8 cellular contexts compared by ENCODE assay signal in genomic region chr9:133478851-133479711, GRCh38. TPM values are rescaled to one million over a fixed set of nuclear protein-coding genes. Genes with fewer than 3 reads are reported as not detected.
DNase-seq lines count a peak whose midpoint lies in the region; ATAC-seq and TF ChIP-seq lines count a peak whose summit lies in the region.

SLC2A6 (minus strand) TSS chr9:133479099; CDS start chr9:133479059, 40 bp downstream.

- peaks cover 0 to 3% (median 0%) of the 10 kb centered on the region in 7 donors for H3K9me3 Mint-ChIP-seq in CD14-positive monocyte

- peak within 1 kb of the TSS; percentile 49 for H3K4me3 ChIP-seq in lung

- peak; percentile 91 for ATAC-seq in GM19351 (IDR thresholded peaks at IDR 0.05; ENCODE audit: unreplicated experiment)
- peak; percentile 87 for ATAC-seq in HG03460 (IDR thresholded peaks at IDR 0.05; ENCODE audit: unreplicated experiment)
- peak; percentile 94 for ATAC-seq in lung (ENCODE audit: insufficient read depth, low FRiP score)

- 0% methylated on average over 81 to 84 of the region's 84 CpGs for WGBS in lung, 2 donors

- H3K36me3 Mint-ChIP-seq in CD14-positive monocyte: peaks cover 14 to 25% of the 10 kb centered on the region in 2 donors

- H3K36me3 ChIP-seq in lung (ENCODE audit: control insufficient read depth in 2 of 2, insufficient read depth in 2 of 2, low read length in 2 of 2): peaks cover 0 to 2% of the 10 kb centered on the region in 2 donors

- H3K4me1 ChIP-seq in lung (ENCODE audit: control insufficient read depth in 2 of 2, insufficient read depth in 2 of 2, low read length in 2 of 2): peaks cover 0 to 10% of the 10 kb centered on the region in 2 donors

- H3K27me3 ChIP-seq in lung (ENCODE audit: control insufficient read depth, insufficient read depth): no peaks in the 10 kb centered on the region

- TF ChIP-seq CTCF in CD14-positive monocyte (IDR thresholded peaks at IDR 0.05): no peak
- no peak for TF ChIP-seq CTCF in lung (IDR thresholded peaks at IDR 0.05; ENCODE audit: control extremely low read depth, extremely low read depth)

- peak within 1 kb of the TSS; percentile 84 to 92 for H3K4me3 Mint-ChIP-seq in CD14-positive monocyte

- peaks cover 44% of the 10 kb centered on the region for H3K4me1 Mint-ChIP-seq in CD14-positive monocyte

- no peaks in the 10 kb centered on the region for H3K9me3 ChIP-seq in lung (ENCODE audit: control insufficient read depth in 2 of 2, insufficient read depth in 1 of 2, low read length in 1 of 2)

- peak within 1 kb of the TSS; percentile 78 to 99 (median 95) for H3K27ac Mint-ChIP-seq in CD14-positive monocyte

- peak within 1 kb of the TSS; percentile 37 to 71 for H3K27ac ChIP-seq in lung (ENCODE audit: low read depth in 1 of 2, low read length in 1 of 2)

- H3K27me3 Mint-ChIP-seq in CD14-positive monocyte (ENCODE audit: low read depth in 3 of 3): peaks cover 27 to 40% (median 33%) of the 10 kb centered on the region in 3 donors

- intact Hi-C loops in CD14-positive monocyte (cut with micrococcal nuclease): loop anchor here in 1 of 2 donors (1.0 to 10.0 kb wide), 3 partner anchors 19 to 546 kb away; partner anchors contain the start of genes BRD3OS and REXO4

- DNase-seq in CD14-positive monocyte (ENCODE audit: low spot score) (peak; percentile 80), NCI-H748 treated with DMSO at 0.1 percent for 48 hours (lab: John Stamatoyannopoulos, UW) (peak; percentile 58), lung (ENCODE audit: low spot score) (peak; percentile 84)
- DNase-seq in activated CD8-positive, alpha-beta memory T cell treated with anti-CD3 and anti-CD28 coated beads for 1 hour (ENCODE audit: extremely low read depth in 1 of 2, low read depth in 1 of 2): peak; percentile 55 to 69
- DNase-seq in effector CD8-positive, alpha-beta T cell (lab: John Stamatoyannopoulos, UW): peak; percentile 73
- peak; percentile 54 to 66 (median 54) for DNase-seq in stimulated activated CD4-positive, alpha-beta T cell treated with anti-CD3 and anti-CD28 coated beads, TNF-alpha, amount 100 ng/mL, for 1 hour (ENCODE audit: low read depth in 3 of 3, low spot score in 1 of 3)

RNA-seq across cellular contexts. Expression of gene SLC2A6, which starts in this region (rescaled TPM):
- 10 to 100 TPM; 43.2 to 60.4 TPM for polyA plus RNA-seq in CD14-positive monocyte
- 10 to 100 TPM in 1 of 2 donors, 1 to 10 TPM in 1; 9.3 to 27.8 TPM for total RNA-seq in lung
- 10 to 100 TPM in 1 of 2 donors, 1 to 10 TPM in 1; 8.4 to 49.6 TPM for polyA plus RNA-seq in lung

Comparison
In these comparisons a context has a peak if more than half of its experiments do, and no peak if none do; other contexts are left out.
1. Peak in every context shown above with its lines: DNase-seq, ATAC-seq, H3K4me3 ChIP-seq and H3K27ac ChIP-seq.